Comparison of ENCODE assay signal across 9 cellular contexts in the genomic region with DNA sequence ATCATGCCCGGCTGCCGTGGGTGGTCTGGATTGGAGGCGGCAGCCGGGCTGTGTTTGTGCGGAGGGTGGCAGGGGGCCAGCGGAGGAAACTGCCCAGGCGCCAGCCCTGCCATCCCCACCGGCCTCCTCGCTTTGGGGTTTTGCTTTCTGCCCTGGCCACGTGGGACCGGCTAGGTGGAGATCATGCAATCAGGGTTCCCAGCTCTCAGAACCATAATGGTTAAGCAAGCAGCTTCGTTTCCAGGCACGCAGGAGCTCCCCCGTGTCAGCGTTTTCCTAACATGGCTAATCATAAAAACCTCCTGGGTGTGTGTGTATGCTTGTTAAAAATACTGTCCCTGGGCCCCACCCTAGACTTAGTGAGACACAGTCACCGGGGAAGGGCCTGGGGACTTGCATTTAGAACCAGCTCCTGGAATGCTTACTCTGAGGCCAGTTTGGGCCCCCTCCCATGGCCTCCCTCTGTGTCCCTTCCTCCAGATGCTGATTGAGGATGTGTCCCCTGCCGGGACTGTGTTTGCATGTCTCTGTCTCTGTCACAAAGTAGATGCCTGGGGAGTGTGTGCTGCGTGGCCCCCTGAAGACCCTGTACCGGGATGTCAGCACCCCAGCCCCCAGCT.
DNase-seq lines count a peak whose midpoint lies in the region; ATAC-seq and TF ChIP-seq lines count a peak whose summit lies in the region.
"Had no signal": no experiment of that assay in that cellular context is flagged by ENCODE, and none has a peak within 500 bp of the region (broad histone marks: within the 10 kb centered on the region; RNA-seq: fewer than 3 reads in every experiment).

No MANE protein-coding gene starts in this region.

- H3K4me2 ChIP-seq in Karpas-422 (ENCODE audit: low read depth, low read length, poor library complexity, severe bottlenecking) (no peak overlapping the region), PC-9 (no peak overlapping the region)

- WGBS in body of pancreas, 2 donors: 61 to 68% methylated on average over 14 to 19 of the region's 19 CpGs

- H2AFZ ChIP-seq in Karpas-422 (ENCODE audit: low read length): no peak overlapping the region
- H2AFZ ChIP-seq in PC-9: no peak overlapping the region

- H3K36me3 Mint-ChIP-seq in memory B cell: peaks cover 6% of the 10 kb centered on the region

- H3K27ac ChIP-seq in Karpas-422 (ENCODE audit: low read length) (peak overlapping the region; percentile 92), tibial artery (peak overlapping the region; percentile 80 to 81), PC-9 (no peak overlapping the region), body of pancreas (no peak overlapping the region)

- H3K9me2 ChIP-seq in Karpas-422 (replicated peaks; ENCODE audit: insufficient read depth, low read length): no peaks in the 10 kb centered on the region
- H3K9me2 ChIP-seq in PC-9 (ENCODE audit: insufficient read depth): no peaks in the 10 kb centered on the region

- H3K27me3 ChIP-seq in Karpas-422 (ENCODE audit: low read length) (no peaks in the 10 kb centered on the region), tibial artery (no peaks in the 10 kb centered on the region), PC-9 (ENCODE audit: insufficient read depth, low read depth) (no peaks in the 10 kb centered on the region), body of pancreas (no peaks in the 10 kb centered on the region)

- peak overlapping the region; percentile 35 for H3K27ac Mint-ChIP-seq in memory B cell

- H3K9ac ChIP-seq in Karpas-422 (ENCODE audit: low read length): no peak overlapping the region

- peaks cover 14% of the 10 kb centered on the region; the same call in 1 of the 2 replicates for H3K36me3 ChIP-seq in Karpas-422 (ENCODE audit: insufficient read depth, low read length)
- no peaks in the 10 kb centered on the region for H3K36me3 ChIP-seq in tibial artery
- H3K36me3 ChIP-seq in PC-9 (ENCODE audit: low read depth): no peaks in the 10 kb centered on the region
- H3K36me3 ChIP-seq in body of pancreas (replicated peaks in 1 of 2; ENCODE audit: insufficient read depth in 1 of 2, low read depth in 2 of 2): no peaks in the 10 kb centered on the region

- intact Hi-C loops in tibial artery (cut with DNase I; ENCODE audit: low total_unique reads) (loop anchor here (5.0 kb wide), 1 partner anchor 119 kb away; a partner anchor contains a TSS), PC-9 (cut with micrococcal nuclease; ENCODE audit: unreplicated experiment) (no loop called here), body of pancreas (cut with DNase I) (no loop called here)

- peaks cover 19% of the 10 kb centered on the region for H3K4me1 Mint-ChIP-seq in memory B cell

- H4K20me1 ChIP-seq in Karpas-422 (ENCODE audit: insufficient read depth, low read depth, low read length) (no peaks in the 10 kb centered on the region), PC-9 (ENCODE audit: insufficient read depth) (no peaks in the 10 kb centered on the region; the same call in 1 of the 2 replicates)

- no peaks in the 10 kb centered on the region for H3K9me3 Mint-ChIP-seq in memory B cell

- no peaks in the 10 kb centered on the region for H3K27me3 Mint-ChIP-seq in memory B cell

- TF ChIP-seq POLR2A in body of pancreas (IDR thresholded peaks at IDR 0.05): no peak

- TF ChIP-seq CTCF in epithelial cell of proximal tubule (conservative IDR thresholded peaks at IDR 0.05; ENCODE audit: low read depth, low read length) (no peak), tibial artery (IDR thresholded peaks at IDR 0.05) (no peak), PC-9 (conservative IDR thresholded peaks at IDR 0.05) (no peak), body of pancreas (IDR thresholded peaks at IDR 0.05) (no peak)

- H3K9me3 ChIP-seq in Karpas-422 (ENCODE audit: low read length): no peaks in the 10 kb centered on the region
- H3K9me3 ChIP-seq in tibial artery: no peaks in the 10 kb centered on the region
- H3K9me3 ChIP-seq in PC-9 (ENCODE audit: insufficient read depth, low read depth): no peaks in the 10 kb centered on the region
- no peaks in the 10 kb centered on the region for H3K9me3 ChIP-seq in body of pancreas

- no TSS peak for BruUV-seq in PC-9 (replicated peaks; lab: Mats Ljungman, UMichigan)

- H3K4me3 Mint-ChIP-seq in memory B cell: no peak overlapping the region

- DNase-seq in Karpas-422: no peak
- DNase-seq in epithelial cell of proximal tubule (ENCODE audit: low read depth): no peak
- DNase-seq in memory B cell (ENCODE audit: low spot score in 2 of 2): no peak
- DNase-seq in tibial artery: peak in 1 of 2 donors; percentile 30
- no peak for DNase-seq in NCI-H1105 (lab: John Stamatoyannopoulos, UW)
- no peak for DNase-seq in ecto neural progenitor cell (ENCODE audit: low spot score)
- no peak for DNase-seq in PC-9
- no peak for DNase-seq in body of pancreas
- DNase-seq: activated effector memory CD4-positive, alpha-beta T cell treated with Interleukin-2 at 50 U/mL for 16 hours had no signal

- no peak for ATAC-seq in memory B cell (ENCODE audit: low read depth)
- ATAC-seq in body of pancreas: no peak

- POLR2A ChIA-PET in PC-9 (lab: Charles Lee; ENCODE audit: unreplicated experiment): no interaction called here

- H3K4me1 ChIP-seq in Karpas-422 (ENCODE audit: low read length): peaks cover 80% of the 10 kb centered on the region
- peaks cover 12 to 56% (median 36%) of the 10 kb centered on the region in 4 donors for H3K4me1 ChIP-seq in tibial artery
- H3K4me1 ChIP-seq in PC-9 (replicated peaks; ENCODE audit: insufficient read depth): peaks cover 15% of the 10 kb centered on the region
- peaks cover 32% of the 10 kb centered on the region for H3K4me1 ChIP-seq in body of pancreas

- H3F3A ChIP-seq in PC-9 (ENCODE audit: insufficient read depth, low read depth): peaks cover 4% of the 10 kb centered on the region; the same call in 1 of the 2 replicates

- CTCF ChIA-PET in PC-9 (lab: Charles Lee): interaction anchor here (0.7 kb wide), 1 partner anchor 15 kb away, joined by 4 read pairs; no protein-coding TSS in a partner anchor

- no peak overlapping the region for H3K4me3 ChIP-seq in Karpas-422 (ENCODE audit: low read length)
- H3K4me3 ChIP-seq in epithelial cell of proximal tubule (ENCODE audit: low read depth, low read length): peak overlapping the region; percentile 23
- H3K4me3 ChIP-seq in tibial artery: peak overlapping the region; percentile 45 to 52
- no peak overlapping the region for H3K4me3 ChIP-seq in PC-9
- H3K4me3 ChIP-seq in body of pancreas: no peak overlapping the region

- H3K79me2 ChIP-seq in Karpas-422 (ENCODE audit: low read length) (peaks cover 91% of the 10 kb centered on the region), PC-9 (ENCODE audit: low read depth) (no peaks in the 10 kb centered on the region)

Comparison
In these comparisons a context has a peak if more than half of its experiments do, and no peak if none do; other contexts are left out.
1. H3K27ac ChIP-seq: peak in Karpas-422 (single experiment) and tibial artery (2 of 2); none in PC-9 (single experiment) and body of pancreas (0 of 4).
2. H3K4me3 ChIP-seq: peak in epithelial cell of proximal tubule (single experiment) and tibial artery (2 of 2); none in Karpas-422 (single experiment), PC-9 (single experiment) and body of pancreas (0 of 2).